In the genomic region with DNA sequence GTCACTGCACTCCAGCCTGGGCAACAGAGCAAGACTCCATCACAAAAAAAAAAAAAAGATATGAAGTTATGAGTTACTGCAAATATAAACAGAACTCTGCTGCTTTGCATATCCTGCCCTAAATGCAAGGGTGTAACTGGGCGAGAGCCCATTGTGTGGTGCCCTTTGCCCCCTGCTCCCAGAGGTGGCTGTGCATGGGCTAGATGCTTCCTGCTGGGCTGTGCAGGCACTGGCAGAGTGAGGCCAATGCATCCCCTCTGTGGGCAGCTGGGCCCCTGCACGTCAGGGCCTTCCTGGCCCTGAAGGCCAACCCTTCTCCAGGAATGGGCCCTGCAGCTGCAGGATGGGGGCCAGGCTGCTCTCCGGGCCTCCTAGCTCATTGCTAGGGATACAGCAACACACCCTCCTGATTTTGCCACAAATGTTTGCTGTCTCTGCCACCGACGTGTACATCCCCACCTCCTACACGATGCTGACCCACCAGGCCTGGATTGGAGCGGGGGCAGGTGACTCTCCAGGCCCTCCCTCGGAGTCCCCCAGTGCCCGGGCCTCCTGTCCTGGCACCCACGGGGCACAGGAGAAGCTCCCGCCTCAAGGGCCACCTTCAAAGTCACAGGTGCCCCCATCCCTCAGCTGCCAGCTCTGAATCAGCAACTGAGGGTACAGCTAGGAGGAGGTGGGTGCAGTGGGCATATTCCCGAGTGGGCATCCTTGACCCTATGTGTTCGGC, we compare ENCODE assay signal across 21 cellular contexts.
"Had no signal": no experiment of that assay in that cellular context is flagged by ENCODE, and none has a peak within 500 bp of the region (broad histone marks: within the 10 kb centered on the region; RNA-seq: fewer than 3 reads in every experiment).

No MANE protein-coding gene starts in this region.

- H3K27ac ChIP-seq: body of pancreas, heart left ventricle, neutrophil, right atrium auricular region had no signal

- H3K27me3 ChIP-seq: body of pancreas, heart left ventricle, neutrophil, right atrium auricular region, spleen had no signal

- DNase-seq: activated CD4-positive, alpha-beta T cell treated with anti-CD3 and anti-CD28 coated beads, Interleukin-2, amount 50 U/mL, for 48 hours; activated CD4-positive, CD25-positive, alpha-beta regulatory T cell treated with anti-CD3 and anti-CD28 coated beads, Interleukin-2, amount 50 U/mL, for 72 hours; activated CD8-positive, alpha-beta memory T cell treated with anti-CD3 and anti-CD28 coated beads, Interleukin-2, amount 10 ng/mL, durations not matched to agents 7 days and 5 days; activated effector memory CD4-positive, alpha-beta T cell treated with Interleukin-2 at 50 U/mL for 16 hours; activated T-cell treated with anti-CD3 and anti-CD28 coated beads, Interleukin-2, amount 50 U/mL, for 24 hours; amniotic stem cell; body of pancreas; central memory CD4-positive, alpha-beta T cell; cortex of kidney; effector CD8-positive, alpha-beta T cell; foreskin melanocyte; islet precursor cell; posterior cingulate gyrus; spleen; stimulated activated CD4-positive, alpha-beta T cell treated with anti-CD3 and anti-CD28 coated beads, Interleukin-1b, Interleukin-23, amount 100 ng/mL, for 48 hours; T-helper 9 cell had no signal

- H3K4me1 ChIP-seq: body of pancreas, heart left ventricle, right atrium auricular region had no signal

- H3K4me3 ChIP-seq: body of pancreas, heart left ventricle, right atrium auricular region, spleen had no signal

- ATAC-seq: activated CD8-positive, alpha-beta memory T cell treated with anti-CD3 and anti-CD28 coated beads, Interleukin-2, amount 10 ng/mL, durations not matched to agents 7 days and 5 days; activated naive CD4-positive, alpha-beta T cell treated with anti-CD3 and anti-CD28 coated beads, Interleukin-2, amount 50 U/mL, for 72 hours; body of pancreas; heart left ventricle; stimulated activated memory B cell treated with anti-CD40 and anti-IgM and Interleukin-4, amounts not matched to agents 10 μg/mL and 1 μg/mL and 100 μg/mL, for 72 hours had no signal

- H3K9me3 ChIP-seq: body of pancreas, heart left ventricle, neutrophil, right atrium auricular region, spleen had no signal
